2 cellular contexts compared by ENCODE assay signal in genomic region chr1:225509376-225509707, GRCh38.
TF ChIP-seq lines count a peak whose summit lies in the region.

No MANE protein-coding gene starts in this region.

TF ChIP-seq in HCT116, 20 proteins besides CTCF, POLR2A, EP300 and RAD21 (continued from another document):
- TF ChIP-seq ATF3 (IDR thresholded peaks at IDR 0.05) (no peak; the same call in 1 of the 2 replicates), ZFX (IDR thresholded peaks at IDR 0.05) (no peak), SP1 (IDR thresholded peaks at IDR 0.05; ENCODE audit: low read depth) (no peak), CBX3 (IDR thresholded peaks at IDR 0.05; ENCODE audit: low read depth) (no peak)

TF ChIP-seq in K562, 482 proteins besides CTCF, POLR2A, EP300 and RAD21 (continued from another document):
- TF ChIP-seq AFF1 (IDR thresholded peaks at IDR 0.05; ENCODE audit: low read depth in 1 of 2, partially characterized antibody in 2 of 2), result no peak
